Comparison of ENCODE assay signal across 1 cellular context in the genomic region with DNA sequence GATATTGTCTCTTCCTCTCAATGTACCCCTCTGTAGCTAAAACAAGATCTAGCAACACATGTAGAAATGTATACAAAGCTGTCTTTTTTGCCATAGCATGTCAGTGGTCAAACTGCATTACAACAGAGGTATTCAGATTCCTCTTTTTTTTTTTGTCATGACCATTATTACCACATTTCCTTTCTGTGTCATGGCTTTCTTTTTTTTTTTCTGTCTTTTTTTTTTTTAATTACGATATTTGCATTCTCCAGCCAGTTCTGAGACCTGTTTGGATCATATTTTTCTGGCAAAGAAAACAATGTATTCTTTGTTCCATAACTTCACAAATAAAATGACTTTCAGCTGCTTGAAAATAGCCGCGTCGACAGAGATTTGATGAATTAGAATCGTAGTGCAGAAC.
TF ChIP-seq lines count a peak whose summit lies in the region.

No MANE protein-coding gene starts in this region.

TF ChIP-seq in IMR-90, 13 proteins besides CTCF, POLR2A, EP300 and RAD21:
- no peak for TF ChIP-seq MXI1 (IDR thresholded peaks at IDR 0.05; ENCODE audit: borderline replicate concordance, low read depth, low read length)
- TF ChIP-seq, protein P1, sequence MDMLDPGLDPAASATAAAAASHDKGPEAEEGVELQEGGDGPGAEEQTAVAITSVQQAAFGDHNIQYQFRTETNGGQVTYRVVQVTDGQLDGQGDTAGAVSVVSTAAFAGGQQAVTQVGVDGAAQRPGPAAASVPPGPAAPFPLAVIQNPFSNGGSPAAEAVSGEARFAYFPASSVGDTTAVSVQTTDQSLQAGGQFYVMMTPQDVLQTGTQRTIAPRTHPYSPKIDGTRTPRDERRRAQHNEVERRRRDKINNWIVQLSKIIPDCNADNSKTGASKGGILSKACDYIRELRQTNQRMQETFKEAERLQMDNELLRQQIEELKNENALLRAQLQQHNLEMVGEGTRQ (IDR thresholded peaks at IDR 0.05; ENCODE audit: low read depth, low read length): no peak
- no peak for TF ChIP-seq BHLHE40 (IDR thresholded peaks at IDR 0.05; ENCODE audit: low read depth, low read length)
- TF ChIP-seq MAFK (IDR thresholded peaks at IDR 0.05; ENCODE audit: low read depth, low read length): no peak
- peak; percentile 61 for TF ChIP-seq CEBPB (IDR thresholded peaks at IDR 0.05; ENCODE audit: low read depth, low read length)
- TF ChIP-seq MAZ (IDR thresholded peaks at IDR 0.05; ENCODE audit: borderline replicate concordance, low read depth, low read length): no peak
- TF ChIP-seq, protein P2, sequence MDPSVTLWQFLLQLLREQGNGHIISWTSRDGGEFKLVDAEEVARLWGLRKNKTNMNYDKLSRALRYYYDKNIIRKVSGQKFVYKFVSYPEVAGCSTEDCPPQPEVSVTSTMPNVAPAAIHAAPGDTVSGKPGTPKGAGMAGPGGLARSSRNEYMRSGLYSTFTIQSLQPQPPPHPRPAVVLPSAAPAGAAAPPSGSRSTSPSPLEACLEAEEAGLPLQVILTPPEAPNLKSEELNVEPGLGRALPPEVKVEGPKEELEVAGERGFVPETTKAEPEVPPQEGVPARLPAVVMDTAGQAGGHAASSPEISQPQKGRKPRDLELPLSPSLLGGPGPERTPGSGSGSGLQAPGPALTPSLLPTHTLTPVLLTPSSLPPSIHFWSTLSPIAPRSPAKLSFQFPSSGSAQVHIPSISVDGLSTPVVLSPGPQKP (IDR thresholded peaks at IDR 0.05; ENCODE audit: borderline replicate concordance, low read depth, low read length): no peak
- TF ChIP-seq RCOR1 (IDR thresholded peaks at IDR 0.05; ENCODE audit: insufficient replicate concordance, low read length): no peak
